ENCODE assay signal across 1 cellular context in genomic region chr16:14284371-14284770, GRCh38.
TF ChIP-seq lines count a peak whose summit lies in the region.

No MANE protein-coding gene starts in this region.

TF ChIP-seq in GM23338, 12 proteins besides CTCF, POLR2A, EP300 and RAD21 (continued from another document):
- TF ChIP-seq ZNF462 (CRISPR knock-in tag; IDR thresholded peaks at IDR 0.05) = no peak
